In genomic region chr9:2560175-2560574, GRCh38 we compare ENCODE assay signal across 14 cellular contexts.
DNase-seq lines count a peak whose midpoint lies in the region; ATAC-seq, FAIRE-seq and TF ChIP-seq lines count a peak whose summit lies in the region.
"Had no signal": no experiment of that assay in that cellular context is flagged by ENCODE, and none has a peak within 500 bp of the region (broad histone marks: within the 10 kb centered on the region; RNA-seq: fewer than 3 reads in every experiment).

No MANE protein-coding gene starts in this region.

- no peaks in the 10 kb centered on the region for H3K36me3 ChIP-seq in gastroesophageal sphincter
- no peaks in the 10 kb centered on the region for H3K36me3 ChIP-seq in osteoblast (ENCODE audit: insufficient read depth, low read length)
- H3K36me3 ChIP-seq: suprapubic skin had no signal

- TF ChIP-seq POLR2A in A549 (IDR thresholded peaks at IDR 0.05; ENCODE audit: low read length) (no peak), gastroesophageal sphincter (IDR thresholded peaks at IDR 0.05) (no peak)

- intact Hi-C loops in natural killer cell (cut with micrococcal nuclease), result no loop called here

- H3K4me1 ChIP-seq in A549 (peaks cover 30% of the 10 kb centered on the region), gastroesophageal sphincter (peaks cover 4 to 26% (median 9%) of the 10 kb centered on the region in 3 donors), osteoblast (ENCODE audit: insufficient read depth, low read length) (peaks cover 19% of the 10 kb centered on the region)

- H3K27ac ChIP-seq in A549 (peak overlapping the region; percentile 70 to 88), gastroesophageal sphincter (peak overlapping the region in 3 of 4 donors; percentile 68 to 80 (median 72)), osteoblast (ENCODE audit: low read depth, low read length) (peak overlapping the region; percentile 80)
- H3K27ac ChIP-seq: epithelial cell of prostate, suprapubic skin had no signal

- no peaks in the 10 kb centered on the region for H3K79me2 ChIP-seq in osteoblast (ENCODE audit: insufficient read depth, low read length)

- POLR2A ChIA-PET in A549 (lab: Yijun Ruan, JAX), result no interaction called here

- no peak overlapping the region for H3K4me3 Mint-ChIP-seq in natural killer cell
- H3K4me3 Mint-ChIP-seq: activated naive CD4-positive, alpha-beta T cell treated with anti-CD3 and anti-CD28 coated beads, Interleukin-2, amount 50 U/mL, for 24 hours had no signal

- no peak overlapping the region for H3K27ac Mint-ChIP-seq in natural killer cell
- H3K27ac Mint-ChIP-seq: activated naive CD4-positive, alpha-beta T cell treated with anti-CD3 and anti-CD28 coated beads, Interleukin-2, amount 50 U/mL, for 24 hours had no signal

- no peak overlapping the region for H2AFZ ChIP-seq in osteoblast (ENCODE audit: low read length)

- no peak for TF ChIP-seq EP300 in A549 (IDR thresholded peaks at IDR 0.05)
- no peak for TF ChIP-seq EP300 in gastroesophageal sphincter (IDR thresholded peaks at IDR 0.05)

- H4K20me1 ChIP-seq in osteoblast (ENCODE audit: insufficient read depth, low read length), result no peaks in the 10 kb centered on the region

- H3K9me3 Mint-ChIP-seq in natural killer cell, result peaks cover 2 to 3% of the 10 kb centered on the region in 2 donors

- peaks cover 0 to 3% of the 10 kb centered on the region in 2 donors for H3K27me3 Mint-ChIP-seq in natural killer cell (ENCODE audit: low read depth in 2 of 2)
- H3K27me3 Mint-ChIP-seq: activated naive CD4-positive, alpha-beta T cell treated with anti-CD3 and anti-CD28 coated beads, Interleukin-2, amount 50 U/mL, for 24 hours had no signal

- no peaks in the 10 kb centered on the region for H3K36me3 Mint-ChIP-seq in natural killer cell
- H3K36me3 Mint-ChIP-seq: activated naive CD4-positive, alpha-beta T cell treated with anti-CD3 and anti-CD28 coated beads, Interleukin-2, amount 50 U/mL, for 24 hours had no signal

- H3K4me2 ChIP-seq in A549 (peak overlapping the region; percentile 49), osteoblast (ENCODE audit: insufficient read depth, low read length) (peak overlapping the region; percentile 76)

- H3K4me1 Mint-ChIP-seq in natural killer cell, result no peaks in the 10 kb centered on the region
- H3K4me1 Mint-ChIP-seq: activated naive CD4-positive, alpha-beta T cell treated with anti-CD3 and anti-CD28 coated beads, Interleukin-2, amount 50 U/mL, for 24 hours had no signal

- no peak for TF ChIP-seq RAD21 in A549 (conservative IDR thresholded peaks at IDR 0.05 in 1 of 2, IDR thresholded peaks at IDR 0.05 in 1 of 2)

- peak in 1 of 2 experiments; percentile 9 for DNase-seq in A549 (ENCODE audit: low read depth in 1 of 2, low spot score in 1 of 2)
- peak; percentile 57 for DNase-seq in NCI-H2029 (lab: John Stamatoyannopoulos, UW)
- DNase-seq in osteoblast (ENCODE audit: insufficient read length, low spot score, missing footprints), result no peak
- DNase-seq in natural killer cell, result no peak
- DNase-seq in stimulated activated naive CD4-positive, alpha-beta T cell (lab: John Stamatoyannopoulos, UW), result no peak
- DNase-seq in NOMO-1 (lab: John Stamatoyannopoulos, UW; ENCODE audit: unreplicated experiment in 2 of 2), result no peak
- no peak for DNase-seq in activated CD8-positive, alpha-beta memory T cell treated with anti-CD3 and anti-CD28 coated beads for 24 hours
- DNase-seq: activated CD8-positive, alpha-beta memory T cell treated with anti-CD3 and anti-CD28 coated beads, Interleukin-2, amount 50 U/mL, for 4 hours; cerebellar nuclear complex; stimulated activated CD4-positive, alpha-beta T cell treated with anti-CD3 and anti-CD28 coated beads, Interleukin-12 subunit alpha, Interleukin-12 subunit beta, amount 100 ng/mL, for 4 hours had no signal

- ATAC-seq in A549 (peak in 1 of 2 experiments; percentile 22; a peak in 3 of 6 replicates), gastroesophageal sphincter (no peak), natural killer cell (no peak)

- no peak for FAIRE-seq in A549 (lab: Jason Lieb, UNC)

- TF ChIP-seq CTCF in A549 (IDR thresholded peaks at IDR 0.05) (no peak), gastroesophageal sphincter (IDR thresholded peaks at IDR 0.05) (no peak), osteoblast (IDR thresholded peaks at IDR 0.05; ENCODE audit: extremely low read depth, low read depth, low read length) (no peak), natural killer cell (IDR thresholded peaks at IDR 0.05) (no peak)

- H3K27me3 ChIP-seq in gastroesophageal sphincter (no peaks in the 10 kb centered on the region), osteoblast (ENCODE audit: insufficient read depth, low read length) (no peaks in the 10 kb centered on the region)
- H3K27me3 ChIP-seq: suprapubic skin had no signal

- CTCF ChIA-PET in A549 (lab: Yijun Ruan, JAX), result interaction anchor here (1.2 kb wide), 1 partner anchor 22 kb away, joined by 5 read pairs; no protein-coding TSS in a partner anchor

- peaks cover 7% of the 10 kb centered on the region; the same call in 2 of the 3 replicates for H3K9me3 ChIP-seq in A549
- no peaks in the 10 kb centered on the region for H3K9me3 ChIP-seq in gastroesophageal sphincter
- H3K9me3 ChIP-seq in osteoblast (ENCODE audit: low read depth, low read length), result no peaks in the 10 kb centered on the region
- H3K9me3 ChIP-seq: suprapubic skin had no signal

- H3K4me3 ChIP-seq in A549 (no peak overlapping the region), gastroesophageal sphincter (no peak overlapping the region), osteoblast (ENCODE audit: insufficient read depth, low read length) (no peak overlapping the region)
- H3K4me3 ChIP-seq: suprapubic skin had no signal

TF ChIP-seq in A549, 52 proteins besides CTCF, POLR2A, EP300 and RAD21:
- no peak for TF ChIP-seq TFCP2L1 (CRISPR knock-in tag; IDR thresholded peaks at IDR 0.05)
- TF ChIP-seq FOSL2 (IDR thresholded peaks at IDR 0.05), result no peak
- TF ChIP-seq FOSL2 (CRISPR knock-in tag; IDR thresholded peaks at IDR 0.05), result no peak
- no peak for TF ChIP-seq ESRRA (IDR thresholded peaks at IDR 0.05; ENCODE audit: borderline replicate concordance, low read length)
- no peak for TF ChIP-seq HEYL (CRISPR knock-in tag; IDR thresholded peaks at IDR 0.05)
